Comparison of ENCODE assay signal across 18 cellular contexts in the genomic region with DNA sequence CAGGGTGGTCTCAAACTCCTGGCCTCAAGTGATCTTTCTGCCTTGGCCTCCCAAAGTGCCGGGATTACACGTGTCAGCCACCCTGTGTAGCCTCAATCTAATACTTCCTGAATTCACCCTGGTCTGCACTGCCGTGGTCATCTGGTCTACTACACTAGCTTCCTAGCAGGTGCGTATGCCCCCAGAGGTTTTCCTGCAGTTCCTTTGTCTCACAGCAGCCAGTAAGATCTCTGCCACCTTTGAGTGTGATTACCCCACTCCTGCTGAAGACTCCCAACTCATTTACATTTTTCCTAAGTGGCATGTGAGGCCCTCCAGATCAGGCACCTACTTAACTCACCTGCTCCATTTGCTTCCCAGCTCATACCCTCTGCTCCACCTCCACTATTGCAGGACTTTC. TPM values are rescaled to one million over a fixed set of nuclear protein-coding genes. Genes with fewer than 3 reads are reported as not detected.
DNase-seq lines count a peak whose midpoint lies in the region; ATAC-seq and TF ChIP-seq lines count a peak whose summit lies in the region.
"Had no signal": no experiment of that assay in that cellular context is flagged by ENCODE, and none has a peak within 500 bp of the region (broad histone marks: within the 10 kb centered on the region; RNA-seq: fewer than 3 reads in every experiment).

No MANE protein-coding gene starts in this region.

- TF ChIP-seq CTCF in cardiac muscle cell (IDR thresholded peaks at IDR 0.05; ENCODE audit: low read depth, low read length), result no peak

- H3K79me2 ChIP-seq in Karpas-422 (ENCODE audit: low read length), result peaks cover 11% of the 10 kb centered on the region

- H2AFZ ChIP-seq in Karpas-422 (ENCODE audit: low read length), result no peak overlapping the region
- H2AFZ ChIP-seq: PC-9 had no signal

- H3K4me2 ChIP-seq in Karpas-422 (ENCODE audit: low read depth, low read length, poor library complexity, severe bottlenecking), result no peak overlapping the region
- H3K4me2 ChIP-seq: PC-9 had no signal

- no peaks in the 10 kb centered on the region for H3K27me3 Mint-ChIP-seq in T-helper 17 cell

- H3K27ac Mint-ChIP-seq in T-helper 17 cell, result peak overlapping the region; percentile 47
- H3K27ac Mint-ChIP-seq in stimulated activated effector memory CD8-positive, alpha-beta T cell treated with anti-CD3 and anti-CD28 coated beads, Interleukin-12 subunit alpha, Interleukin-12 subunit beta, amount 100 ng/mL, for 72 hours, result peak overlapping the region; percentile 3

- no peak overlapping the region for H3K4me3 Mint-ChIP-seq in T-helper 17 cell
- no peak overlapping the region for H3K4me3 Mint-ChIP-seq in stimulated activated effector memory CD8-positive, alpha-beta T cell treated with anti-CD3 and anti-CD28 coated beads, Interleukin-12 subunit alpha, Interleukin-12 subunit beta, amount 100 ng/mL, for 72 hours

- H3K9me3 ChIP-seq in cardiac muscle cell (ENCODE audit: low read depth) (no peaks in the 10 kb centered on the region), Karpas-422 (ENCODE audit: low read length) (no peaks in the 10 kb centered on the region), T-helper 17 cell (ENCODE audit: control insufficient read depth, low read length, poor library complexity, severe bottlenecking) (no peaks in the 10 kb centered on the region)

- peaks cover 8% of the 10 kb centered on the region for H3K4me1 Mint-ChIP-seq in T-helper 17 cell
- H3K4me1 Mint-ChIP-seq in stimulated activated effector memory CD8-positive, alpha-beta T cell treated with anti-CD3 and anti-CD28 coated beads, Interleukin-12 subunit alpha, Interleukin-12 subunit beta, amount 100 ng/mL, for 72 hours, result peaks cover 5% of the 10 kb centered on the region

- peak overlapping the region; percentile 89 for H3K27ac ChIP-seq in cardiac muscle cell
- peak overlapping the region; percentile 33; the same call in 1 of the 2 replicates for H3K27ac ChIP-seq in Karpas-422 (ENCODE audit: low read length)
- H3K27ac ChIP-seq: PC-9 had no signal

- no peaks in the 10 kb centered on the region for H4K20me1 ChIP-seq in Karpas-422 (ENCODE audit: insufficient read depth, low read depth, low read length)

- no peaks in the 10 kb centered on the region for H3K9me2 ChIP-seq in Karpas-422 (replicated peaks; ENCODE audit: insufficient read depth, low read length)

- intact Hi-C loops in Right ventricle myocardium inferior (cut with DNase I), result no loop called here

- H3K9me3 Mint-ChIP-seq in stimulated activated effector memory CD8-positive, alpha-beta T cell treated with anti-CD3 and anti-CD28 coated beads, Interleukin-12 subunit alpha, Interleukin-12 subunit beta, amount 100 ng/mL, for 72 hours, result no peaks in the 10 kb centered on the region

- no peak overlapping the region for H3K9ac ChIP-seq in Karpas-422 (ENCODE audit: low read length)

- ATAC-seq in Right ventricle myocardium inferior, result no peak
- ATAC-seq in T-helper 17 cell, result no peak
- ATAC-seq in stimulated activated effector memory CD8-positive, alpha-beta T cell treated with anti-CD3 and anti-CD28 coated beads, Interleukin-12 subunit alpha, Interleukin-12 subunit beta, amount 100 ng/mL, for 72 hours, result no peak
- no peak for ATAC-seq in HG03159 (IDR thresholded peaks at IDR 0.05; ENCODE audit: unreplicated experiment)
- ATAC-seq in HG03469 (IDR thresholded peaks at IDR 0.05; ENCODE audit: unreplicated experiment), result no peak
- ATAC-seq in GM19452 (IDR thresholded peaks at IDR 0.05; ENCODE audit: unreplicated experiment), result no peak
- ATAC-seq: SK-N-SH treated with all-trans-retinoic acid at 6 μM for 48 hours had no signal

- no peaks in the 10 kb centered on the region for H3K27me3 ChIP-seq in cardiac muscle cell
- no peaks in the 10 kb centered on the region for H3K27me3 ChIP-seq in Karpas-422 (ENCODE audit: low read length)

- peaks cover 8% of the 10 kb centered on the region for H3K4me1 ChIP-seq in cardiac muscle cell (ENCODE audit: low read depth)
- H3K4me1 ChIP-seq in Karpas-422 (ENCODE audit: low read length), result peaks cover 22% of the 10 kb centered on the region

- H3K36me3 ChIP-seq in cardiac muscle cell (no peaks in the 10 kb centered on the region), Karpas-422 (ENCODE audit: insufficient read depth, low read length) (no peaks in the 10 kb centered on the region)

- peaks cover 3% of the 10 kb centered on the region for H3K36me3 Mint-ChIP-seq in T-helper 17 cell (ENCODE audit: low read depth)
- peaks cover 21% of the 10 kb centered on the region for H3K36me3 Mint-ChIP-seq in stimulated activated effector memory CD8-positive, alpha-beta T cell treated with anti-CD3 and anti-CD28 coated beads, Interleukin-12 subunit alpha, Interleukin-12 subunit beta, amount 100 ng/mL, for 72 hours

- H3K4me3 ChIP-seq in cardiac muscle cell (no peak overlapping the region), Karpas-422 (ENCODE audit: low read length) (no peak overlapping the region)
- H3K4me3 ChIP-seq: K562, PC-9 had no signal

- DNase-seq in cardiac muscle cell (ENCODE audit: low read depth in 1 of 2, low spot score in 1 of 2) (no peak), Right ventricle myocardium inferior (ENCODE audit: missing footprints) (no peak), Karpas-422 (no peak), T-helper 17 cell (no peak)
- no peak for DNase-seq in stimulated activated effector memory CD8-positive, alpha-beta T cell treated with anti-CD3 and anti-CD28 coated beads, Interleukin-12 subunit alpha, Interleukin-12 subunit beta, amount 100 ng/mL, for 72 hours (ENCODE audit: low spot score in 2 of 2)
- DNase-seq: DMS 273 treated with DMSO at 0.1 percent for 48 hours; EL; NCI-H1092 treated with DMSO at 0.1 percent for 48 hours; NCI-H1694 treated with DMSO at 0.1 percent for 48 hours; NCI-H524; NK-92 treated with Interleukin-12 subunit alpha and Interleukin-12 subunit beta, amount 100 ng/mL, for 24 hours; PC-9; Right ventricle myocardium superior had no signal

RNA-seq across cellular contexts. Expression of gene DDX19A, which starts 5.1 kb away (rescaled TPM):
- total RNA-seq in cardiac muscle cell (67.5 and 69.8 TPM in 2 replicates), Right ventricle myocardium inferior (23.3 TPM), T-helper 17 cell (10 to 100 TPM; 49.3 to 51.8 TPM)
- polyA plus RNA-seq in cardiac muscle cell, result 54.3 and 63.6 TPM in 2 replicates
- total RNA-seq in Karpas-422 (2014; rRNA removed; shearing (Covaris generic); ENCODE audit: low replicate concordance), result 20.5 and 29.2 TPM in 2 replicates

RNA-seq across cellular contexts. Expression of gene DDX19B, which starts 42.6 kb away (rescaled TPM):
- total RNA-seq in cardiac muscle cell (40.1 and 40.2 TPM in 2 replicates), Right ventricle myocardium inferior (14.1 TPM), T-helper 17 cell (10 to 100 TPM; 28.7 to 31.2 TPM)
- polyA plus RNA-seq in cardiac muscle cell, result 39.7 and 55.5 TPM in 2 replicates
- 63.7 and 73.9 TPM in 2 replicates for total RNA-seq in Karpas-422 (2014; rRNA removed; shearing (Covaris generic); ENCODE audit: low replicate concordance)

RNA-seq across cellular contexts. Expression of gene AARS1, which starts 52.3 kb away (rescaled TPM):
- 74.6 and 81.4 TPM in 2 replicates for total RNA-seq in cardiac muscle cell
- polyA plus RNA-seq in cardiac muscle cell, result 102 and 114 TPM in 2 replicates
- 61.7 TPM for total RNA-seq in Right ventricle myocardium inferior
- total RNA-seq in Karpas-422 (2014; rRNA removed; shearing (Covaris generic); ENCODE audit: low replicate concordance), result 118 and 230 TPM in 2 replicates
- total RNA-seq in T-helper 17 cell, result 10 to 100 TPM; 14.7 to 20.6 TPM
